ENCODE assay signal across 10 cellular contexts in genomic region chr3:8482960-8483665, GRCh38. TPM values are rescaled to one million over a fixed set of nuclear protein-coding genes. Genes with fewer than 3 reads are reported as not detected.
DNase-seq lines count a peak whose midpoint lies in the region; ATAC-seq lines count a peak whose summit lies in the region.
"Had no signal": no experiment of that assay in that cellular context is flagged by ENCODE, and none has a peak within 500 bp of the region (broad histone marks: within the 10 kb centered on the region; RNA-seq: fewer than 3 reads in every experiment).

No MANE protein-coding gene starts in this region.

- no peaks in the 10 kb centered on the region for H3K27me3 Mint-ChIP-seq in activated naive CD4-positive, alpha-beta T cell treated with anti-CD3 and anti-CD28 coated beads for 36 hours (ENCODE audit: low read depth)
- H3K27me3 Mint-ChIP-seq: activated naive CD8-positive, alpha-beta T cell treated with anti-CD3 and anti-CD28 coated beads, Interleukin-2, amount 10 ng/mL, durations not matched to agents 7 days and 5 days had no signal

- CTCF ChIA-PET in activated naive CD4-positive, alpha-beta T cell treated with anti-CD3 and anti-CD28 coated beads for 36 hours (lab: Charles Lee): no interaction called here

- ATAC-seq in GM21381 (IDR thresholded peaks at IDR 0.05; ENCODE audit: unreplicated experiment) (no peak), HG03439 (IDR thresholded peaks at IDR 0.05; ENCODE audit: unreplicated experiment) (no peak), HG03095 (IDR thresholded peaks at IDR 0.05; ENCODE audit: unreplicated experiment) (no peak)

- no peaks in the 10 kb centered on the region for H3K4me1 Mint-ChIP-seq in activated naive CD4-positive, alpha-beta T cell treated with anti-CD3 and anti-CD28 coated beads for 36 hours (ENCODE audit: low read depth)
- H3K4me1 Mint-ChIP-seq: activated naive CD8-positive, alpha-beta T cell treated with anti-CD3 and anti-CD28 coated beads, Interleukin-2, amount 10 ng/mL, durations not matched to agents 7 days and 5 days had no signal

- peak; percentile 40 for DNase-seq in HuH-7.5 (ENCODE audit: low spot score)
- DNase-seq in caudate nucleus (lab: John Stamatoyannopoulos, UW): peak in 53 of 61 donors; percentile 3 to 85 (median 54)
- peak; percentile 95 for DNase-seq in stromal cell of bone marrow (ENCODE audit: low read depth)
- DNase-seq in activated naive CD4-positive, alpha-beta T cell treated with anti-CD3 and anti-CD28 coated beads for 36 hours: no peak
- DNase-seq: activated naive CD8-positive, alpha-beta T cell treated with anti-CD3 and anti-CD28 coated beads, Interleukin-2, amount 10 ng/mL, durations not matched to agents 7 days and 5 days; NCI-H187 treated with DMSO at 0.1 percent for 48 hours had no signal

- no peak overlapping the region for H3K27ac ChIP-seq in caudate nucleus (ENCODE audit: low read depth, low read length)
- peak overlapping the region; percentile 27 for H3K27ac ChIP-seq in layer of hippocampus (ENCODE audit: low read depth, low read length)

- no peaks in the 10 kb centered on the region for H3K36me3 Mint-ChIP-seq in activated naive CD4-positive, alpha-beta T cell treated with anti-CD3 and anti-CD28 coated beads for 36 hours (ENCODE audit: low read depth)
- H3K36me3 Mint-ChIP-seq: activated naive CD8-positive, alpha-beta T cell treated with anti-CD3 and anti-CD28 coated beads, Interleukin-2, amount 10 ng/mL, durations not matched to agents 7 days and 5 days had no signal

- no peaks in the 10 kb centered on the region for H3K27me3 ChIP-seq in layer of hippocampus (ENCODE audit: control insufficient read depth, insufficient read depth, low read length)

- no peak overlapping the region for H3K27ac Mint-ChIP-seq in activated naive CD4-positive, alpha-beta T cell treated with anti-CD3 and anti-CD28 coated beads for 36 hours
- H3K27ac Mint-ChIP-seq: activated naive CD8-positive, alpha-beta T cell treated with anti-CD3 and anti-CD28 coated beads, Interleukin-2, amount 10 ng/mL, durations not matched to agents 7 days and 5 days had no signal

- intact Hi-C loops in activated naive CD4-positive, alpha-beta T cell treated with anti-CD3 and anti-CD28 coated beads for 36 hours (cut with micrococcal nuclease): no loop called here

- no peaks in the 10 kb centered on the region for H3K9me3 Mint-ChIP-seq in activated naive CD4-positive, alpha-beta T cell treated with anti-CD3 and anti-CD28 coated beads for 36 hours
- H3K9me3 Mint-ChIP-seq: activated naive CD8-positive, alpha-beta T cell treated with anti-CD3 and anti-CD28 coated beads, Interleukin-2, amount 10 ng/mL, durations not matched to agents 7 days and 5 days had no signal

- no peak overlapping the region for H3K4me3 Mint-ChIP-seq in activated naive CD4-positive, alpha-beta T cell treated with anti-CD3 and anti-CD28 coated beads for 36 hours
- H3K4me3 Mint-ChIP-seq: activated naive CD8-positive, alpha-beta T cell treated with anti-CD3 and anti-CD28 coated beads, Interleukin-2, amount 10 ng/mL, durations not matched to agents 7 days and 5 days had no signal

RNA-seq across cellular contexts. Expression of gene LMCD1, which starts 18.5 kb away (rescaled TPM):
- total RNA-seq in activated naive CD4-positive, alpha-beta T cell treated with anti-CD3 and anti-CD28 coated beads for 36 hours: under 1 TPM; 0.81 to 0.94 TPM
